In the genomic region with DNA sequence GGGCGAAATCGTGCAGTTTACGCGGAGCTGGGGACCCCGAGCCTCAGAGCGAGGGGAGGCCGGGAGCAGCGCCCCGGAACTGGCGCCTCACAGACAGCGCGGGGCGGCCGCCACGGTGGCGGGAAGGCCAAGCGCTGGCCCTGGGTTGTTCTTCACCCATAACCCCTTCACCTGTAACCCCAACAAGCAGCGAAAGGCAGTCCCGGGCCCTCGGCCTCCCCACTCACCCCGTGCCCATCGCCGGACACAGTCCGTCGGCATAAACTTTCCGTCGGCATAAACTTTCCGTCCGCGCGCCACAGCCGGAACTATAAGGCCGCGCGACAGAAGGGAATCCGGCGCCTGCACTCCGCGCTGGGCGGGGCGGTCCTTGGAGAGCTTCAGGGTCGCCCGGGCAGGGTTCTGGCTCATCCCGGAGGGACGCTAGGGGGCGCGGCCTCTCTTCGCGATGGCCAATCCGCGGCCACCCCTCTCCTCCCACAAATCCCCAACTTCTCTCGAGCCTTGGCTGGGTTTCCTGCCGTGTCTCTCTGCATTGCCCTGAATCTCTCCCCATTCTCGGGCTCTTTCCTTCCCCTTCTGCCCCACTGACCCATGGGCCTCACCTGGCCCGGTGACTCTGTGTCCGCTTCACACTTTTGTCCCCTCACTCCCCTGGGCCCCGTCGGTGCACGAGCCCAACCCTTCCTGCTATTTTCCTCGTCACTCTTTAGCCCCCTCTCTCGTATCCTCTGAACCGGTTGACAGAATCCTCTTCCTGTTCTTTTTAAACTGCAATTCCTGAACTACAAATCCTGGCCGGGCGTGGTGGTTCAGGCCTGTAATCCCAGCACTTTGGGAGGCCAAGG, we compare ENCODE assay signal across 1 cellular context.
TF ChIP-seq lines count a peak whose summit lies in the region.

A gene (minus strand): TSS at position 261 of the 848 bp plus-strand sequence. CDS start 3,751 bp downstream, outside the sequence.

TF ChIP-seq in HepG2, 621 proteins besides CTCF, POLR2A, EP300 and RAD21 (continued from another document and continues in another):
- TF ChIP-seq, protein P1, sequence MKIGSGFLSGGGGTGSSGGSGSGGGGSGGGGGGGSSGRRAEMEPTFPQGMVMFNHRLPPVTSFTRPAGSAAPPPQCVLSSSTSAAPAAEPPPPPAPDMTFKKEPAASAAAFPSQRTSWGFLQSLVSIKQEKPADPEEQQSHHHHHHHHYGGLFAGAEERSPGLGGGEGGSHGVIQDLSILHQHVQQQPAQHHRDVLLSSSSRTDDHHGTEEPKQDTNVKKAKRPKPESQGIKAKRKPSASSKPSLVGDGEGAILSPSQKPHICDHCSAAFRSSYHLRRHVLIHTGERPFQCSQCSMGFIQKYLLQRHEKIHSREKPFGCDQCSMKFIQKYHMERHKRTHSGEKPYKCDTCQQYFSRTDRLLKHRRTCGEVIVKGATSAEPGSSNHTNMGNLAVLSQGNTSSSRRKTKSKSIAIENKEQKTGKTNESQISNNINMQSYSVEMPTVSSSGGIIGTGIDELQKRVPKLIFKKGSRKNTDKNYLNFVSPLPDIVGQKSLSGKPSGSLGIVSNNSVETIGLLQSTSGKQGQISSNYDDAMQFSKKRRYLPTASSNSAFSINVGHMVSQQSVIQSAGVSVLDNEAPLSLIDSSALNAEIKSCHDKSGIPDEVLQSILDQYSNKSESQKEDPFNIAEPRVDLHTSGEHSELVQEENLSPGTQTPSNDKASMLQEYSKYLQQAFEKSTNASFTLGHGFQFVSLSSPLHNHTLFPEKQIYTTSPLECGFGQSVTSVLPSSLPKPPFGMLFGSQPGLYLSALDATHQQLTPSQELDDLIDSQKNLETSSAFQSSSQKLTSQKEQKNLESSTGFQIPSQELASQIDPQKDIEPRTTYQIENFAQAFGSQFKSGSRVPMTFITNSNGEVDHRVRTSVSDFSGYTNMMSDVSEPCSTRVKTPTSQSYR (CRISPR knock-in tag; IDR thresholded peaks at IDR 0.05; ENCODE audit: borderline replicate concordance): peak; percentile 58; the same call in 1 of the 2 replicates
- TF ChIP-seq ZNF367 (CRISPR knock-in tag; IDR thresholded peaks at IDR 0.05; ENCODE audit: borderline replicate concordance) (no peak; the same call in 1 of the 2 replicates), ZNF234 (CRISPR knock-in tag; conservative IDR thresholded peaks at IDR 0.05) (no peak), RXRB (CRISPR knock-in tag; IDR thresholded peaks at IDR 0.05; ENCODE audit: borderline replicate concordance) (peak; percentile 85), ZNF34 (CRISPR knock-in tag; IDR thresholded peaks at IDR 0.05; ENCODE audit: borderline replicate concordance) (peak; percentile 85; the same call in 1 of the 2 replicates), PCBP1 (IDR thresholded peaks at IDR 0.05; ENCODE audit: borderline replicate concordance, low read depth, low read length) (peak; percentile 88), PITX1 (CRISPR knock-in tag; IDR thresholded peaks at IDR 0.05) (peak; percentile 72), ZNF510 (CRISPR knock-in tag; IDR thresholded peaks at IDR 0.05; ENCODE audit: low read depth) (peak; percentile 94; the same call in 1 of the 2 replicates), JUNB (CRISPR knock-in tag; IDR thresholded peaks at IDR 0.05; ENCODE audit: borderline replicate concordance) (no peak), TAF1 (CRISPR knock-in tag; IDR thresholded peaks at IDR 0.05) (peak; percentile 91), ZNF878 (CRISPR knock-in tag; IDR thresholded peaks at IDR 0.05) (peak; percentile 85; the same call in 1 of the 2 replicates), ZNF773 (CRISPR knock-in tag; IDR thresholded peaks at IDR 0.05; ENCODE audit: borderline replicate concordance) (no peak), ZBTB3 (CRISPR knock-in tag; IDR thresholded peaks at IDR 0.05; ENCODE audit: borderline replicate concordance, low read depth) (no peak), RAD51 (IDR thresholded peaks at IDR 0.05; ENCODE audit: borderline replicate concordance) (no peak), ZNF563 (CRISPR knock-in tag; IDR thresholded peaks at IDR 0.05) (peak; percentile 19), MED13 (CRISPR knock-in tag; IDR thresholded peaks at IDR 0.05) (peak; percentile 46; the same call in 1 of the 2 replicates), CHCHD3 (CRISPR knock-in tag; IDR thresholded peaks at IDR 0.05) (no peak)
- TF ChIP-seq, protein P2, sequence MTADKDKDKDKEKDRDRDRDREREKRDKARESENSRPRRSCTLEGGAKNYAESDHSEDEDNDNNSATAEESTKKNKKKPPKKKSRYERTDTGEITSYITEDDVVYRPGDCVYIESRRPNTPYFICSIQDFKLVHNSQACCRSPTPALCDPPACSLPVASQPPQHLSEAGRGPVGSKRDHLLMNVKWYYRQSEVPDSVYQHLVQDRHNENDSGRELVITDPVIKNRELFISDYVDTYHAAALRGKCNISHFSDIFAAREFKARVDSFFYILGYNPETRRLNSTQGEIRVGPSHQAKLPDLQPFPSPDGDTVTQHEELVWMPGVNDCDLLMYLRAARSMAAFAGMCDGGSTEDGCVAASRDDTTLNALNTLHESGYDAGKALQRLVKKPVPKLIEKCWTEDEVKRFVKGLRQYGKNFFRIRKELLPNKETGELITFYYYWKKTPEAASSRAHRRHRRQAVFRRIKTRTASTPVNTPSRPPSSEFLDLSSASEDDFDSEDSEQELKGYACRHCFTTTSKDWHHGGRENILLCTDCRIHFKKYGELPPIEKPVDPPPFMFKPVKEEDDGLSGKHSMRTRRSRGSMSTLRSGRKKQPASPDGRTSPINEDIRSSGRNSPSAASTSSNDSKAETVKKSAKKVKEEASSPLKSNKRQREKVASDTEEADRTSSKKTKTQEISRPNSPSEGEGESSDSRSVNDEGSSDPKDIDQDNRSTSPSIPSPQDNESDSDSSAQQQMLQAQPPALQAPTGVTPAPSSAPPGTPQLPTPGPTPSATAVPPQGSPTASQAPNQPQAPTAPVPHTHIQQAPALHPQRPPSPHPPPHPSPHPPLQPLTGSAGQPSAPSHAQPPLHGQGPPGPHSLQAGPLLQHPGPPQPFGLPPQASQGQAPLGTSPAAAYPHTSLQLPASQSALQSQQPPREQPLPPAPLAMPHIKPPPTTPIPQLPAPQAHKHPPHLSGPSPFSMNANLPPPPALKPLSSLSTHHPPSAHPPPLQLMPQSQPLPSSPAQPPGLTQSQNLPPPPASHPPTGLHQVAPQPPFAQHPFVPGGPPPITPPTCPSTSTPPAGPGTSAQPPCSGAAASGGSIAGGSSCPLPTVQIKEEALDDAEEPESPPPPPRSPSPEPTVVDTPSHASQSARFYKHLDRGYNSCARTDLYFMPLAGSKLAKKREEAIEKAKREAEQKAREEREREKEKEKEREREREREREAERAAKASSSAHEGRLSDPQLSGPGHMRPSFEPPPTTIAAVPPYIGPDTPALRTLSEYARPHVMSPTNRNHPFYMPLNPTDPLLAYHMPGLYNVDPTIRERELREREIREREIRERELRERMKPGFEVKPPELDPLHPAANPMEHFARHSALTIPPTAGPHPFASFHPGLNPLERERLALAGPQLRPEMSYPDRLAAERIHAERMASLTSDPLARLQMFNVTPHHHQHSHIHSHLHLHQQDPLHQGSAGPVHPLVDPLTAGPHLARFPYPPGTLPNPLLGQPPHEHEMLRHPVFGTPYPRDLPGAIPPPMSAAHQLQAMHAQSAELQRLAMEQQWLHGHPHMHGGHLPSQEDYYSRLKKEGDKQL (CRISPR knock-in tag; IDR thresholded peaks at IDR 0.05; ENCODE audit: low read depth): peak; percentile 69; the same call in 1 of the 2 replicates
- TF ChIP-seq, protein P3, sequence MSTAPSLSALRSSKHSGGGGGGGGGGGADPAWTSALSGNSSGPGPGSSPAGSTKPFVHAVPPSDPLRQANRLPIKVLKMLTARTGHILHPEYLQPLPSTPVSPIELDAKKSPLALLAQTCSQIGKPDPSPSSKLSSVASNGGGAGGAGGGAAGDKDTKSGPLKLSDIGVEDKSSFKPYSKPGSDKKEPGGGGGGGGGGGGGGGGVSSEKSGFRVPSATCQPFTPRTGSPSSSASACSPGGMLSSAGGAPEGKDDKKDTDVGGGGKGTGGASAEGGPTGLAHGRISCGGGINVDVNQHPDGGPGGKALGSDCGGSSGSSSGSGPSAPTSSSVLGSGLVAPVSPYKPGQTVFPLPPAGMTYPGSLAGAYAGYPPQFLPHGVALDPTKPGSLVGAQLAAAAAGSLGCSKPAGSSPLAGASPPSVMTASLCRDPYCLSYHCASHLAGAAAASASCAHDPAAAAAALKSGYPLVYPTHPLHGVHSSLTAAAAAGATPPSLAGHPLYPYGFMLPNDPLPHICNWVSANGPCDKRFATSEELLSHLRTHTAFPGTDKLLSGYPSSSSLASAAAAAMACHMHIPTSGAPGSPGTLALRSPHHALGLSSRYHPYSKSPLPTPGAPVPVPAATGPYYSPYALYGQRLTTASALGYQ (CRISPR knock-in tag; IDR thresholded peaks at IDR 0.05): peak; percentile 92
- TF ChIP-seq, protein P4, sequence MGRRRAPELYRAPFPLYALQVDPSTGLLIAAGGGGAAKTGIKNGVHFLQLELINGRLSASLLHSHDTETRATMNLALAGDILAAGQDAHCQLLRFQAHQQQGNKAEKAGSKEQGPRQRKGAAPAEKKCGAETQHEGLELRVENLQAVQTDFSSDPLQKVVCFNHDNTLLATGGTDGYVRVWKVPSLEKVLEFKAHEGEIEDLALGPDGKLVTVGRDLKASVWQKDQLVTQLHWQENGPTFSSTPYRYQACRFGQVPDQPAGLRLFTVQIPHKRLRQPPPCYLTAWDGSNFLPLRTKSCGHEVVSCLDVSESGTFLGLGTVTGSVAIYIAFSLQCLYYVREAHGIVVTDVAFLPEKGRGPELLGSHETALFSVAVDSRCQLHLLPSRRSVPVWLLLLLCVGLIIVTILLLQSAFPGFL (CRISPR knock-in tag; IDR thresholded peaks at IDR 0.05): no peak
- TF ChIP-seq, protein P5, sequence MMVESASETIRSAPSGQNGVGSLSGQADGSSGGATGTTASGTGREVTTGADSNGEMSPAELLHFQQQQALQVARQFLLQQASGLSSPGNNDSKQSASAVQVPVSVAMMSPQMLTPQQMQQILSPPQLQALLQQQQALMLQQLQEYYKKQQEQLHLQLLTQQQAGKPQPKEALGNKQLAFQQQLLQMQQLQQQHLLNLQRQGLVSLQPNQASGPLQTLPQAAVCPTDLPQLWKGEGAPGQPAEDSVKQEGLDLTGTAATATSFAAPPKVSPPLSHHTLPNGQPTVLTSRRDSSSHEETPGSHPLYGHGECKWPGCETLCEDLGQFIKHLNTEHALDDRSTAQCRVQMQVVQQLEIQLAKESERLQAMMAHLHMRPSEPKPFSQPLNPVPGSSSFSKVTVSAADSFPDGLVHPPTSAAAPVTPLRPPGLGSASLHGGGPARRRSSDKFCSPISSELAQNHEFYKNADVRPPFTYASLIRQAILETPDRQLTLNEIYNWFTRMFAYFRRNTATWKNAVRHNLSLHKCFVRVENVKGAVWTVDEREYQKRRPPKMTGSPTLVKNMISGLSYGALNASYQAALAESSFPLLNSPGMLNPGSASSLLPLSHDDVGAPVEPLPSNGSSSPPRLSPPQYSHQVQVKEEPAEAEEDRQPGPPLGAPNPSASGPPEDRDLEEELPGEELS (CRISPR knock-in tag; IDR thresholded peaks at IDR 0.05): peak; percentile 79
- TF ChIP-seq, protein P6, sequence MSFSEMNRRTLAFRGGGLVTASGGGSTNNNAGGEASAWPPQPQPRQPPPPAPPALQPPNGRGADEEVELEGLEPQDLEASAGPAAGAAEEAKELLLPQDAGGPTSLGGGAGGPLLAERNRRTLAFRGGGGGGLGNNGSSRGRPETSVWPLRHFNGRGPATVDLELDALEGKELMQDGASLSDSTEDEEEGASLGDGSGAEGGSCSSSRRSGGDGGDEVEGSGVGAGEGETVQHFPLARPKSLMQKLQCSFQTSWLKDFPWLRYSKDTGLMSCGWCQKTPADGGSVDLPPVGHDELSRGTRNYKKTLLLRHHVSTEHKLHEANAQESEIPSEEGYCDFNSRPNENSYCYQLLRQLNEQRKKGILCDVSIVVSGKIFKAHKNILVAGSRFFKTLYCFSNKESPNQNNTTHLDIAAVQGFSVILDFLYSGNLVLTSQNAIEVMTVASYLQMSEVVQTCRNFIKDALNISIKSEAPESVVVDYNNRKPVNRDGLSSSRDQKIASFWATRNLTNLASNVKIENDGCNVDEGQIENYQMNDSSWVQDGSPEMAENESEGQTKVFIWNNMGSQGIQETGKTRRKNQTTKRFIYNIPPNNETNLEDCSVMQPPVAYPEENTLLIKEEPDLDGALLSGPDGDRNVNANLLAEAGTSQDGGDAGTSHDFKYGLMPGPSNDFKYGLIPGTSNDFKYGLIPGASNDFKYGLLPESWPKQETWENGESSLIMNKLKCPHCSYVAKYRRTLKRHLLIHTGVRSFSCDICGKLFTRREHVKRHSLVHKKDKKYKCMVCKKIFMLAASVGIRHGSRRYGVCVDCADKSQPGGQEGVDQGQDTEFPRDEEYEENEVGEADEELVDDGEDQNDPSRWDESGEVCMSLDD (CRISPR knock-in tag; IDR thresholded peaks at IDR 0.05; ENCODE audit: borderline replicate concordance): peak; percentile 91
- TF ChIP-seq, protein P7, sequence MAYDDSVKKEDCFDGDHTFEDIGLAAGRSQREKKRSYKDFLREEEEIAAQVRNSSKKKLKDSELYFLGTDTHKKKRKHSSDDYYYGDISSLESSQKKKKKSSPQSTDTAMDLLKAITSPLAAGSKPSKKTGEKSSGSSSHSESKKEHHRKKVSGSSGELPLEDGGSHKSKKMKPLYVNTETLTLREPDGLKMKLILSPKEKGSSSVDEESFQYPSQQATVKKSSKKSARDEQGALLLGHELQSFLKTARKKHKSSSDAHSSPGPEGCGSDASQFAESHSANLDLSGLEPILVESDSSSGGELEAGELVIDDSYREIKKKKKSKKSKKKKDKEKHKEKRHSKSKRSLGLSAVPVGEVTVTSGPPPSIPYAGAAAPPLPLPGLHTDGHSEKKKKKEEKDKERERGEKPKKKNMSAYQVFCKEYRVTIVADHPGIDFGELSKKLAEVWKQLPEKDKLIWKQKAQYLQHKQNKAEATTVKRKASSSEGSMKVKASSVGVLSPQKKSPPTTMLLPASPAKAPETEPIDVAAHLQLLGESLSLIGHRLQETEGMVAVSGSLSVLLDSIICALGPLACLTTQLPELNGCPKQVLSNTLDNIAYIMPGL (CRISPR knock-in tag; IDR thresholded peaks at IDR 0.05; ENCODE audit: borderline replicate concordance in 1 of 2, low read depth in 1 of 2): peak; percentile 98 to 99
- TF ChIP-seq, protein P8, sequence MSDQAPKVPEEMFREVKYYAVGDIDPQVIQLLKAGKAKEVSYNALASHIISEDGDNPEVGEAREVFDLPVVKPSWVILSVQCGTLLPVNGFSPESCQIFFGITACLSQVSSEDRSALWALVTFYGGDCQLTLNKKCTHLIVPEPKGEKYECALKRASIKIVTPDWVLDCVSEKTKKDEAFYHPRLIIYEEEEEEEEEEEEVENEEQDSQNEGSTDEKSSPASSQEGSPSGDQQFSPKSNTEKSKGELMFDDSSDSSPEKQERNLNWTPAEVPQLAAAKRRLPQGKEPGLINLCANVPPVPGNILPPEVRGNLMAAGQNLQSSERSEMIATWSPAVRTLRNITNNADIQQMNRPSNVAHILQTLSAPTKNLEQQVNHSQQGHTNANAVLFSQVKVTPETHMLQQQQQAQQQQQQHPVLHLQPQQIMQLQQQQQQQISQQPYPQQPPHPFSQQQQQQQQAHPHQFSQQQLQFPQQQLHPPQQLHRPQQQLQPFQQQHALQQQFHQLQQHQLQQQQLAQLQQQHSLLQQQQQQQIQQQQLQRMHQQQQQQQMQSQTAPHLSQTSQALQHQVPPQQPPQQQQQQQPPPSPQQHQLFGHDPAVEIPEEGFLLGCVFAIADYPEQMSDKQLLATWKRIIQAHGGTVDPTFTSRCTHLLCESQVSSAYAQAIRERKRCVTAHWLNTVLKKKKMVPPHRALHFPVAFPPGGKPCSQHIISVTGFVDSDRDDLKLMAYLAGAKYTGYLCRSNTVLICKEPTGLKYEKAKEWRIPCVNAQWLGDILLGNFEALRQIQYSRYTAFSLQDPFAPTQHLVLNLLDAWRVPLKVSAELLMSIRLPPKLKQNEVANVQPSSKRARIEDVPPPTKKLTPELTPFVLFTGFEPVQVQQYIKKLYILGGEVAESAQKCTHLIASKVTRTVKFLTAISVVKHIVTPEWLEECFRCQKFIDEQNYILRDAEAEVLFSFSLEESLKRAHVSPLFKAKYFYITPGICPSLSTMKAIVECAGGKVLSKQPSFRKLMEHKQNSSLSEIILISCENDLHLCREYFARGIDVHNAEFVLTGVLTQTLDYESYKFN (CRISPR knock-in tag; conservative IDR thresholded peaks at IDR 0.05): peak; percentile 69
